Comparison of ENCODE assay signal across 19 cellular contexts in genomic region chr4:76441881-76442280, GRCh38. TPM values are rescaled to one million over a fixed set of nuclear protein-coding genes. Genes with fewer than 3 reads are reported as not detected.
DNase-seq lines count a peak whose midpoint lies in the region; ATAC-seq, FAIRE-seq and TF ChIP-seq lines count a peak whose summit lies in the region.
"Had no signal": no experiment of that assay in that cellular context is flagged by ENCODE, and none has a peak within 500 bp of the region (broad histone marks: within the 10 kb centered on the region; RNA-seq: fewer than 3 reads in every experiment).

No MANE protein-coding gene starts in this region.

- in situ Hi-C loops in K562 (cut with MboI): no loop called here

- H3K4me3 ChIP-seq in HCT116 (replicated peaks in 1 of 2; ENCODE audit: low read depth in 1 of 2, low read length in 2 of 2) (no peak overlapping the region), K562 (no peak overlapping the region), small intestine (ENCODE audit: low read depth in 1 of 2, low read length in 2 of 2) (no peak overlapping the region), Caco-2 (ENCODE audit: low read depth, low read length) (no peak overlapping the region)
- H3K4me3 ChIP-seq: A549, HAP-1 had no signal

- no peak overlapping the region for H3K27ac Mint-ChIP-seq in Caco-2 (ENCODE audit: unreplicated experiment)
- H3K27ac Mint-ChIP-seq: CD4-positive, alpha-beta memory T cell; HFFc6 had no signal

- H3K9me3 Mint-ChIP-seq in Caco-2 (ENCODE audit: unreplicated experiment): no peaks in the 10 kb centered on the region
- H3K9me3 Mint-ChIP-seq: HFFc6 had no signal

- H4K20me1 ChIP-seq in HCT116 (ENCODE audit: insufficient read depth) (no peaks in the 10 kb centered on the region), K562 (replicated peaks; ENCODE audit: control insufficient read depth, insufficient read depth, low read length) (no peaks in the 10 kb centered on the region; the same call in 1 of the 2 replicates)

- no peak for TF ChIP-seq EP300 in K562 (IDR thresholded peaks at IDR 0.05; ENCODE audit: low read length)

- peak overlapping the region; percentile 86 for H2AFZ ChIP-seq in HCT116 (ENCODE audit: low read depth, low read length, poor library complexity, severe bottlenecking)
- no peak overlapping the region for H2AFZ ChIP-seq in K562 (ENCODE audit: low read depth, low read length)

- TF ChIP-seq POLR2A in HCT116 (IDR thresholded peaks at IDR 0.05; ENCODE audit: borderline replicate concordance, extremely low read depth, insufficient read depth, insufficient read length): no peak
- no peak for TF ChIP-seq POLR2A in K562 (conservative IDR thresholded peaks at IDR 0.05)

- BruUV-seq in HCT116 (replicated peaks; lab: Mats Ljungman, UMichigan) (no TSS peak), K562 (replicated peaks; lab: Mats Ljungman, UMichigan) (no TSS peak), Caco-2 (replicated peaks; lab: Mats Ljungman, UMichigan) (no TSS peak)

- CTCF ChIA-PET in HCT116 (lab: Charles Lee): no interaction called here
- CTCF ChIA-PET in K562 (lab: Yijun Ruan, JAX; ENCODE audit: low intra/inter-chr PET ratio): no interaction called here
- CTCF ChIA-PET in Caco-2 (lab: Charles Lee): no interaction called here

- H3K27me3 ChIP-seq in HCT116 (ENCODE audit: insufficient read depth, low read length) (no peaks in the 10 kb centered on the region), K562 (ENCODE audit: control insufficient read depth in 2 of 2, insufficient read depth in 2 of 2, low read length in 2 of 2) (peaks cover 3 to 14% of the 10 kb centered on the region in 2 experiments; a peak in 1 of 5 replicates), small intestine (ENCODE audit: control insufficient read depth in 2 of 2, insufficient read depth in 2 of 2, low read length in 2 of 2) (no peaks in the 10 kb centered on the region), Caco-2 (replicated peaks; ENCODE audit: control insufficient read depth, insufficient read depth, low read length) (no peaks in the 10 kb centered on the region)

- FAIRE-seq in K562 (lab: Jason Lieb, UNC) (no peak), small intestine (lab: Jason Lieb, UNC) (no peak)
- FAIRE-seq: A549, GM12892, H1, HTR-8/SVneo had no signal

- H3K4me3 Mint-ChIP-seq in Caco-2 (ENCODE audit: unreplicated experiment): no peak overlapping the region
- H3K4me3 Mint-ChIP-seq: CD4-positive, alpha-beta memory T cell; HFFc6 had no signal

- RAD21 ChIA-PET in HCT116 (lab: Charles Lee; ENCODE audit: low non-redundant PET in 1 of 2, low total read pairs in 2 of 2, uncharacterized antibody in 2 of 2, unreplicated experiment in 2 of 2): no interaction called here

- 0 out of 2 replicates have a peak overlapping the region, but pooled peaks have one; percentile 42 for H3K4me2 ChIP-seq in HCT116 (ENCODE audit: low read length)
- no peak overlapping the region for H3K4me2 ChIP-seq in K562 (ENCODE audit: insufficient read depth, low read length)
- H3K4me2 ChIP-seq: A549 had no signal

- intact Hi-C loops in HCT116 (cut with micrococcal nuclease) (no loop called here), K562 (cut with micrococcal nuclease) (no loop called here), Caco-2 (cut with micrococcal nuclease; ENCODE audit: unreplicated experiment) (no loop called here)

- no peak for ATAC-seq in HCT116
- no peak for ATAC-seq in K562
- ATAC-seq in GM21576 (IDR thresholded peaks at IDR 0.05; ENCODE audit: unreplicated experiment): no peak
- ATAC-seq: A549 had no signal

- no peaks in the 10 kb centered on the region for H3K36me3 Mint-ChIP-seq in Caco-2 (ENCODE audit: insufficient read depth, unreplicated experiment)
- H3K36me3 Mint-ChIP-seq: CD4-positive, alpha-beta memory T cell had no signal

- no peaks in the 10 kb centered on the region for H3K4me1 Mint-ChIP-seq in Caco-2 (ENCODE audit: low read depth, unreplicated experiment)
- H3K4me1 Mint-ChIP-seq: CD4-positive, alpha-beta memory T cell had no signal

- TF ChIP-seq RAD21 in HCT116 (IDR thresholded peaks at IDR 0.05; ENCODE audit: low read depth) (no peak), K562 (CRISPR knock-in tag; conservative IDR thresholded peaks at IDR 0.05 in 1 of 2, IDR thresholded peaks at IDR 0.05 in 1 of 2) (no peak)

- H3K4me1 ChIP-seq in HCT116 (ENCODE audit: control insufficient read depth in 1 of 2, insufficient read depth in 2 of 2, low read length in 2 of 2) (peaks cover 0 to 9% of the 10 kb centered on the region in 2 experiments; a peak in 3 of 4 replicates), K562 (replicated peaks in 1 of 2; ENCODE audit: control insufficient read depth in 2 of 2, insufficient read depth in 2 of 2, low read length in 2 of 2) (no peaks in the 10 kb centered on the region), small intestine (ENCODE audit: control insufficient read depth in 2 of 2, insufficient read depth in 1 of 2, low read depth in 1 of 2, low read length in 1 of 2) (no peaks in the 10 kb centered on the region), Caco-2 (no peaks in the 10 kb centered on the region)
- H3K4me1 ChIP-seq: A549, BE2C had no signal

- H3K36me3 ChIP-seq in HCT116 (ENCODE audit: control insufficient read depth in 1 of 2, insufficient read depth in 2 of 2, low read length in 2 of 2) (no peaks in the 10 kb centered on the region), K562 (ENCODE audit: control insufficient read depth, insufficient read depth, low read length) (no peaks in the 10 kb centered on the region), small intestine (ENCODE audit: control insufficient read depth in 2 of 2, insufficient read depth in 2 of 2, low read length in 2 of 2) (no peaks in the 10 kb centered on the region), Caco-2 (ENCODE audit: control insufficient read depth, insufficient read depth, low read length) (no peaks in the 10 kb centered on the region)
- H3K36me3 ChIP-seq: BE2C had no signal

- no peaks in the 10 kb centered on the region for H3K9me2 ChIP-seq in HCT116 (ENCODE audit: insufficient read depth)

- 10% methylated on average over 9 of the region's 9 CpGs for WGBS in K562 (ENCODE audit: insufficient coverage, low coverage, missing lambda C conversion rate)
- 44 to 78% (median 63%) methylated on average over 9 of the region's 9 CpGs for WGBS in small intestine, 3 donors

- peaks cover 3% of the 10 kb centered on the region for H3K27me3 Mint-ChIP-seq in Caco-2 (ENCODE audit: insufficient read depth, unreplicated experiment)

- H3K9me1 ChIP-seq in K562 (ENCODE audit: control insufficient read depth, insufficient read depth, low read length): no peaks in the 10 kb centered on the region

- H3K79me2 ChIP-seq in HCT116 (ENCODE audit: insufficient read depth, low read length): no peaks in the 10 kb centered on the region
- no peaks in the 10 kb centered on the region for H3K79me2 ChIP-seq in K562 (ENCODE audit: control insufficient read depth, insufficient read depth, low read length)

- no peak overlapping the region for H3K27ac ChIP-seq in HCT116 (ENCODE audit: low read depth, low read length)
- no peak overlapping the region for H3K27ac ChIP-seq in K562 (ENCODE audit: extremely low read depth, low read depth, low read length)
- no peak overlapping the region for H3K27ac ChIP-seq in small intestine (ENCODE audit: low read depth in 1 of 2, low read length in 1 of 2)
- H3K27ac ChIP-seq: A549, C4-2B had no signal

- H3K9me3 ChIP-seq in HCT116 (ENCODE audit: control insufficient read depth in 1 of 2, insufficient read depth in 1 of 2, low read depth in 1 of 2, low read length in 2 of 2) (no peaks in the 10 kb centered on the region), K562 (replicated peaks; ENCODE audit: control insufficient read depth, insufficient read depth, low read depth, low read length) (no peaks in the 10 kb centered on the region), small intestine (ENCODE audit: control insufficient read depth, low read depth) (no peaks in the 10 kb centered on the region), Caco-2 (no peaks in the 10 kb centered on the region)
- H3K9me3 ChIP-seq: A549, BE2C, HAP-1 had no signal

- POLR2A ChIA-PET in HCT116 (lab: Charles Lee) (interaction anchor here (1.4 kb wide), 1 partner anchor 8 kb away, joined by 3 read pairs; no protein-coding TSS in a partner anchor), K562 (lab: Yijun Ruan, JAX) (interaction anchor here (0.6 kb wide), 1 partner anchor 605 kb away, joined by 3 read pairs; no protein-coding TSS in a partner anchor), Caco-2 (lab: Charles Lee) (no interaction called here)

- DNase-seq in COLO668 (lab: John Stamatoyannopoulos, UW; ENCODE audit: unreplicated experiment): peak; percentile 16
- DNase-seq in HCT116 (ENCODE audit: low read depth, low spot score): no peak
- no peak for DNase-seq in K562 (ENCODE audit: extremely low read depth in 1 of 4, low spot score in 3 of 4)
- DNase-seq in small intestine: peak; percentile 21
- DNase-seq in Caco-2: no peak
- DNase-seq: BE2C; CD4-positive, alpha-beta memory T cell; COR-L47; DND-41; GDM1; HFFc6 had no signal

- TF ChIP-seq CTCF in HCT116 (IDR thresholded peaks at IDR 0.05 in 2 of 3, conservative IDR thresholded peaks at IDR 0.05 in 1 of 3; ENCODE audit: borderline replicate concordance in 1 of 3, insufficient read depth in 1 of 3, low read depth in 2 of 3, low read length in 2 of 3): no peak
- no peak for TF ChIP-seq CTCF in K562 (IDR thresholded peaks at IDR 0.05 in 2 of 3, conservative IDR thresholded peaks at IDR 0.05 in 1 of 3; ENCODE audit: insufficient read depth in 2 of 3, low read depth in 1 of 3, low read length in 3 of 3)
- no peak for TF ChIP-seq CTCF in Caco-2 (IDR thresholded peaks at IDR 0.05; ENCODE audit: insufficient read depth in 1 of 2, low read depth in 1 of 2, low read length in 1 of 2, severe bottlenecking in 1 of 2, unreplicated experiment in 1 of 2)

- H3K9ac ChIP-seq in HCT116 (ENCODE audit: low read length): no peak overlapping the region
- H3K9ac ChIP-seq in K562 (ENCODE audit: insufficient read depth in 1 of 2, low read depth in 2 of 2, low read length in 2 of 2): no peak overlapping the region

RNA-seq across cellular contexts. Expression of gene SHROOM3, which starts 6.9 kb away (rescaled TPM):
- 22.5 TPM for total RNA-seq in HCT116 (2021; ENCODE audit: unreplicated experiment)
- polyA plus RNA-seq in HCT116 (2012): 10.7 and 11.3 TPM in 2 replicates
- total RNA-seq in K562 (2011; cell fraction: chromatin; rRNA removed; ENCODE audit: low replicate concordance): not detected in 2 replicates
- total RNA-seq in K562 (2011; cell fraction: nucleolus; rRNA removed): not detected in 2 replicates
- not detected in 2 replicates for total RNA-seq in K562 (2011; cell fraction: nucleoplasm; rRNA removed)
- total RNA-seq in K562 (2014; rRNA removed): not detected in 2 replicates
- total RNA-seq in K562 (2014; rRNA removed; fragmentation: Illumina TruSeq; extraction: Trizol): not detected in 2 replicates
- total RNA-seq in K562 (2015; rRNA removed; fragmentation: Illumina TruSeq; extraction: Trizol): not detected in 2 replicates
- 0.07 and 0.22 TPM in 2 replicates for total RNA-seq in K562 (2021)
- not detected in 2 replicates for polyA plus RNA-seq in K562 (2011; rRNA removed)
- polyA plus RNA-seq in K562 (2011; cell fraction: cytosol; rRNA removed): not detected in 2 replicates
- not detected in 2 replicates for polyA plus RNA-seq in K562 (2011; cell fraction: nucleus; rRNA removed)
- polyA plus RNA-seq in K562 (2012): 0.08 TPM in 1 of 2 replicates, not detected in the other
- polyA plus RNA-seq in K562 (2014; fragmentation: Illumina TruSeq; extraction: Trizol): not detected in 2 replicates
- under 1 TPM in 1 of 2 experiments, not detected in 1; 0.01 TPM for polyA plus RNA-seq in K562 (2014; fragmentation: Nextera tagmentation; extraction: Ambion mirVana)
- polyA plus RNA-seq in K562 (2014; rRNA removed): not detected in 2 replicates
- polyA minus RNA-seq in K562 (2011; rRNA and poly(A)+ RNA removed): not detected in 2 replicates
- polyA minus RNA-seq in K562 (2011; cell fraction: cytosol; rRNA and poly(A)+ RNA removed): 0.46 TPM in 1 of 2 replicates, not detected in the other
- polyA minus RNA-seq in K562 (2011; cell fraction: nucleus; rRNA and poly(A)+ RNA removed): under 0.01 TPM in 1 of 2 replicates, not detected in the other
- polyA plus RNA-seq in small intestine: 10 to 100 TPM; 21.6 to 30.2 (median 25.5) TPM
- total RNA-seq in Caco-2 (2022): 16.3 and 25.3 TPM in 2 replicates
- total RNA-seq: CD4-positive, alpha-beta memory T cell had no signal
- polyA plus RNA-seq: CD4-positive, alpha-beta memory T cell had no signal

RNA-seq across cellular contexts. Expression of gene CCDC158, which starts 20.9 kb away (rescaled TPM):
- total RNA-seq in HCT116 (2021; ENCODE audit: unreplicated experiment) (not detected), K562 (2014; rRNA removed) (not detected in 2 replicates), K562 (2014; rRNA removed; fragmentation: Illumina TruSeq; extraction: Trizol) (not detected in 2 replicates), K562 (2015; rRNA removed; fragmentation: Illumina TruSeq; extraction: Trizol) (not detected in 2 replicates), K562 (2021) (not detected in 2 replicates), Caco-2 (2022) (0.39 and 0.56 TPM in 2 replicates)
- polyA plus RNA-seq in HCT116 (2012): not detected in 2 replicates
- not detected in 2 replicates for total RNA-seq in K562 (2011; cell fraction: chromatin; rRNA removed; ENCODE audit: low replicate concordance)
- total RNA-seq in K562 (2011; cell fraction: nucleolus; rRNA removed): not detected in 2 replicates
- total RNA-seq in K562 (2011; cell fraction: nucleoplasm; rRNA removed): not detected in 2 replicates
- polyA plus RNA-seq in K562 (2011; rRNA removed) (not detected in 2 replicates), K562 (2014; fragmentation: Illumina TruSeq; extraction: Trizol) (not detected in 2 replicates), K562 (2014; fragmentation: Nextera tagmentation; extraction: Ambion mirVana) (not detected), K562 (2014; rRNA removed) (not detected in 2 replicates), small intestine (under 1 TPM in 1 of 3 donors, not detected in 2; 0.03 TPM)
- polyA plus RNA-seq in K562 (2011; cell fraction: cytosol; rRNA removed): not detected in 2 replicates
- not detected in 2 replicates for polyA plus RNA-seq in K562 (2011; cell fraction: nucleus; rRNA removed)
- polyA plus RNA-seq in K562 (2012): not detected in 2 replicates
- not detected in 2 replicates for polyA minus RNA-seq in K562 (2011; rRNA and poly(A)+ RNA removed)
- polyA minus RNA-seq in K562 (2011; cell fraction: cytosol; rRNA and poly(A)+ RNA removed): not detected in 2 replicates
- polyA minus RNA-seq in K562 (2011; cell fraction: nucleus; rRNA and poly(A)+ RNA removed): not detected in 2 replicates
- total RNA-seq: CD4-positive, alpha-beta memory T cell; H1 had no signal
- polyA plus RNA-seq: AG04450; CD4-positive, alpha-beta memory T cell; H1 had no signal

Comparison
In these comparisons a context has a peak if more than half of its experiments do, and no peak if none do; other contexts are left out.
1. DNase-seq: peak in COLO668 (single experiment) and small intestine (single experiment); none in HCT116 (single experiment), K562 (0 of 4) and Caco-2 (0 of 2).
2. RNA of gene SHROOM3, which starts 6.9 kb away (total RNA-seq): 22.5 TPM in HCT116 (single experiment) and 16.3 to 25.3 TPM in Caco-2; 0.07 to 0.22 TPM in K562; every median in the first group is over 10 times any median in the second.